ENCODE assay signal across 27 cellular contexts in genomic region chr18:40215981-40216380, GRCh38.
"Had no signal": no experiment of that assay in that cellular context is flagged by ENCODE, and none has a peak within 500 bp of the region (broad histone marks: within the 10 kb centered on the region; RNA-seq: fewer than 3 reads in every experiment).

No MANE protein-coding gene starts in this region.

- H3K9me3 Mint-ChIP-seq: activated CD4-positive, alpha-beta T cell treated with anti-CD3 and anti-CD28 coated beads, Interleukin-2, amount 10 ng/mL, durations not matched to agents 24 days and 14 days; activated CD8-positive, alpha-beta T cell treated with anti-CD3 and anti-CD28 coated beads for 36 hours; activated T-helper 1 cell treated with anti-CD3 and anti-CD28 coated beads, Interleukin-12 subunit alpha, Interleukin-12 subunit beta, Interleukin-2, Interleukin-4 antibody, amounts not matched to agents 30 ng/mL and 10 ng/mL and 1 ng/mL, durations not matched to agents 14 hours and 24 hours and 36 hours had no signal

- H3K27me3 ChIP-seq: body of pancreas, esophagus muscularis mucosa, heart right ventricle, sigmoid colon, upper lobe of right lung had no signal

- H3K36me3 Mint-ChIP-seq: activated CD8-positive, alpha-beta memory T cell treated with anti-CD3 and anti-CD28 coated beads, Interleukin-2, amount 10 ng/mL, durations not matched to agents 7 days and 5 days; naive B cell had no signal

- H3K4me1 Mint-ChIP-seq: activated CD4-positive, alpha-beta T cell treated with anti-CD3 and anti-CD28 coated beads, Interleukin-2, amount 10 ng/mL, durations not matched to agents 24 days and 14 days; activated CD8-positive, alpha-beta memory T cell treated with anti-CD3 and anti-CD28 coated beads, Interleukin-2, amount 10 ng/mL, durations not matched to agents 7 days and 5 days; activated naive CD8-positive, alpha-beta T cell treated with anti-CD3 and anti-CD28 coated beads, Interleukin-2, amount 50 U/mL, for 24 hours; naive B cell; neural crest cell had no signal

- H3K36me3 ChIP-seq: esophagus muscularis mucosa, heart right ventricle, sigmoid colon, upper lobe of right lung had no signal

- H3K27me3 Mint-ChIP-seq: activated CD4-positive, alpha-beta T cell treated with anti-CD3 and anti-CD28 coated beads, Interleukin-2, amount 10 ng/mL, durations not matched to agents 24 days and 14 days; activated CD8-positive, alpha-beta memory T cell treated with anti-CD3 and anti-CD28 coated beads, Interleukin-2, amount 10 ng/mL, durations not matched to agents 7 days and 5 days; activated CD8-positive, alpha-beta T cell treated with anti-CD3 and anti-CD28 coated beads for 36 hours; activated naive CD8-positive, alpha-beta T cell treated with anti-CD3 and anti-CD28 coated beads, Interleukin-2, amount 50 U/mL, for 24 hours; dendritic cell treated with granulocyte-macrophage colony-stimulating factor and Interleukin-4, amounts not matched to agents 40 ng/mL and 50 ng/mL, for 4 days; naive B cell; progenitor cell of endocrine pancreas had no signal

- H3K27ac Mint-ChIP-seq: activated CD4-positive, alpha-beta T cell treated with anti-CD3 and anti-CD28 coated beads, Interleukin-2, amount 10 ng/mL, durations not matched to agents 24 days and 14 days; activated CD8-positive, alpha-beta memory T cell treated with anti-CD3 and anti-CD28 coated beads, Interleukin-2, amount 10 ng/mL, durations not matched to agents 7 days and 5 days; activated CD8-positive, alpha-beta T cell treated with anti-CD3 and anti-CD28 coated beads for 36 hours; activated naive CD8-positive, alpha-beta T cell treated with anti-CD3 and anti-CD28 coated beads, Interleukin-2, amount 50 U/mL, for 24 hours; activated T-helper 1 cell treated with anti-CD3 and anti-CD28 coated beads, Interleukin-12 subunit alpha, Interleukin-12 subunit beta, Interleukin-2, Interleukin-4 antibody, amounts not matched to agents 30 ng/mL and 10 ng/mL and 1 ng/mL, durations not matched to agents 14 hours and 24 hours and 36 hours; dendritic cell treated with granulocyte-macrophage colony-stimulating factor and Interleukin-4, amounts not matched to agents 40 ng/mL and 50 ng/mL, for 4 days; progenitor cell of endocrine pancreas; T-helper 2 cell treated with Interferon-gamma antibody and Interleukin-4, amounts not matched to agents 5 μg/mL and 100 μg/mL, for 36 hours had no signal

- H3K4me3 Mint-ChIP-seq: activated CD4-positive, alpha-beta T cell treated with anti-CD3 and anti-CD28 coated beads, Interleukin-2, amount 10 ng/mL, durations not matched to agents 24 days and 14 days; activated CD8-positive, alpha-beta memory T cell treated with anti-CD3 and anti-CD28 coated beads, Interleukin-2, amount 10 ng/mL, durations not matched to agents 7 days and 5 days; activated CD8-positive, alpha-beta T cell treated with anti-CD3 and anti-CD28 coated beads for 36 hours; activated naive CD8-positive, alpha-beta T cell treated with anti-CD3 and anti-CD28 coated beads, Interleukin-2, amount 50 U/mL, for 24 hours; activated T-helper 1 cell treated with anti-CD3 and anti-CD28 coated beads, Interleukin-12 subunit alpha, Interleukin-12 subunit beta, Interleukin-2, Interleukin-4 antibody, amounts not matched to agents 30 ng/mL and 10 ng/mL and 1 ng/mL, durations not matched to agents 14 hours and 24 hours and 36 hours; dendritic cell treated with granulocyte-macrophage colony-stimulating factor and Interleukin-4, amounts not matched to agents 40 ng/mL and 50 ng/mL, for 4 days; naive B cell; neural crest cell; T-helper 2 cell treated with Interferon-gamma antibody and Interleukin-4, amounts not matched to agents 5 μg/mL and 100 μg/mL, for 36 hours had no signal

- H3K4me1 ChIP-seq: body of pancreas, heart right ventricle, upper lobe of right lung had no signal

- ATAC-seq: activated CD4-positive, CD25-positive, alpha-beta regulatory T cell treated with anti-CD3 and anti-CD28 coated beads, Interleukin-2, amount 50 U/mL, for 24 hours; activated CD8-positive, alpha-beta memory T cell treated with anti-CD3 and anti-CD28 coated beads, Interleukin-2, amount 10 ng/mL, durations not matched to agents 7 days and 5 days; activated CD8-positive, alpha-beta T cell treated with anti-CD3 and anti-CD28 coated beads for 36 hours; activated naive CD8-positive, alpha-beta T cell treated with anti-CD3 and anti-CD28 coated beads, Interleukin-2, amount 50 U/mL, for 24 hours; body of pancreas; heart right ventricle; left colon; upper lobe of right lung had no signal

- H3K9me3 ChIP-seq: body of pancreas, esophagus muscularis mucosa, heart right ventricle, sigmoid colon, upper lobe of right lung had no signal

- H3K4me3 ChIP-seq: body of pancreas, esophagus muscularis mucosa, heart right ventricle, sigmoid colon, upper lobe of right lung had no signal

- H3K27ac ChIP-seq: body of pancreas, esophagus muscularis mucosa, heart right ventricle, sigmoid colon, upper lobe of right lung, VCaP had no signal

- DNase-seq: activated CD4-positive, alpha-beta T cell treated with anti-CD3 and anti-CD28 coated beads, Interleukin-2, amount 10 ng/mL, durations not matched to agents 24 days and 14 days; activated CD8-positive, alpha-beta memory T cell treated with anti-CD3 and anti-CD28 coated beads, Interleukin-2, amount 10 ng/mL, durations not matched to agents 7 days and 5 days; activated CD8-positive, alpha-beta T cell treated with anti-CD3 and anti-CD28 coated beads for 36 hours; activated gamma-delta T cell; activated naive CD4-positive, alpha-beta T cell treated with anti-CD3 and anti-CD28 coated beads, Interleukin-2, amount 50 U/mL, for 16 hours; activated naive CD8-positive, alpha-beta T cell treated with anti-CD3 and anti-CD28 coated beads, Interleukin-2, amount 50 U/mL, for 24 hours; activated T-cell treated with anti-CD3 and anti-CD28 coated beads for 4 hours; body of pancreas; caudate nucleus; effector CD4-positive, alpha-beta T cell; heart right ventricle; islet precursor cell; left colon; naive B cell; retina; sigmoid colon; stimulated activated CD4-positive, alpha-beta T cell treated with anti-CD3 and anti-CD28 coated beads, Interleukin-4, amount 100 ng/mL, for 24 hours; stimulated activated naive CD4-positive, alpha-beta T cell treated with Interleukin-2 at 50 U/mL for 16 hours; upper lobe of right lung had no signal
